ENCODE assay signal across 24 cellular contexts in the genomic region with DNA sequence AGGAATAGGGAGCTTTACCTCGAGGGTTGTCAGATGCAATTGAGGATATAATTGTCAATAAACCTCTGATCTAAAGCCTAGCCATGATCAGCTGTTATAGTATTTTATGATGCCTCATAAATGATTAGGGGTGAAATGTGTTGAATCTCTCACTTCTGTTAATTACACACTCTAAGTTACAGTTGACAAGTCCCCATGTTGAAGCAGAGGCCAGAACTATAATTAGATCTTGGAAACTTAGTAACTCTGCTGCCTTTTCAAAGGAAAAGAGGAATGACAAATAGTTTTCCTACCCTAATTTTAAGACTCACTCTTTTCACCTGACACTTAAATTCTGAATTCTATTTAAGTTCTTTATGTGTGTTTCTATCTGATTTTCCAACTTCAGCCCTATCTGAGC.
"Had no signal": no experiment of that assay in that cellular context is flagged by ENCODE, and none has a peak within 500 bp of the region (broad histone marks: within the 10 kb centered on the region; RNA-seq: fewer than 3 reads in every experiment).

No MANE protein-coding gene starts in this region.

- H3K4me1 ChIP-seq: SJSA1 had no signal

- H3K27ac Mint-ChIP-seq: activated CD8-positive, alpha-beta T cell treated with anti-CD3 and anti-CD28 coated beads for 36 hours had no signal

- H3K9me3 Mint-ChIP-seq: activated CD8-positive, alpha-beta T cell treated with anti-CD3 and anti-CD28 coated beads for 36 hours had no signal

- ATAC-seq: activated CD4-positive, CD25-positive, alpha-beta regulatory T cell treated with anti-CD3 and anti-CD28 coated beads, Interleukin-2, amount 50 U/mL, for 24 hours; activated CD8-positive, alpha-beta T cell treated with anti-CD3 and anti-CD28 coated beads for 36 hours; Panc1; SK-N-SH treated with all-trans-retinoic acid at 6 μM for 48 hours had no signal

- H3K9me3 ChIP-seq: MG63, SJSA1 had no signal

- H3K27me3 ChIP-seq: MG63, SJSA1 had no signal

- FAIRE-seq: bronchial epithelial cell had no signal

- H3K27ac ChIP-seq: SJSA1 had no signal

- H3K4me3 ChIP-seq: MG63, SJSA1 had no signal

- DNase-seq: activated CD4-positive, alpha-beta T cell treated with anti-CD3 and anti-CD28 coated beads for 4 hours; activated CD8-positive, alpha-beta memory T cell treated with anti-CD3 and anti-CD28 coated beads, Interleukin-2, amount 50 U/mL, for 48 hours; activated CD8-positive, alpha-beta T cell treated with anti-CD3 and anti-CD28 coated beads for 36 hours; activated naive CD4-positive, alpha-beta T cell treated with anti-CD3 and anti-CD28 coated beads, Interleukin-2, amount 50 U/mL, for 16 hours; activated T-cell treated with anti-CD3 and anti-CD28 coated beads, Interleukin-2, amount 50 U/mL, for 1 hour; aorta; cerebellar nuclear complex; MG63; MV-4-11; NCI-H1092 treated with DMSO at 0.1 percent for 48 hours; NCI-H1436; NCI-H1694 treated with DMSO at 0.1 percent for 48 hours; NCI-H2029 treated with DMSO at 0.1 percent for 48 hours; NCI-H446; NCI-H524; NCI-H748 treated with DMSO at 0.1 percent for 48 hours; RPMI8226; SHP77; SW 1271 had no signal

- H3K4me3 Mint-ChIP-seq: activated CD8-positive, alpha-beta T cell treated with anti-CD3 and anti-CD28 coated beads for 36 hours had no signal

- H3K27me3 Mint-ChIP-seq: activated CD8-positive, alpha-beta T cell treated with anti-CD3 and anti-CD28 coated beads for 36 hours had no signal
